Comparison of ENCODE assay signal across 8 cellular contexts in genomic region chr5:151278845-151279244, GRCh38. TPM values are rescaled to one million over a fixed set of nuclear protein-coding genes. Genes with fewer than 3 reads are reported as not detected.
"Had no signal": no experiment of that assay in that cellular context is flagged by ENCODE, and none has a peak within 500 bp of the region (broad histone marks: within the 10 kb centered on the region; RNA-seq: fewer than 3 reads in every experiment).

No MANE protein-coding gene starts in this region.

- DNase-seq: IMR-90, KBM-7 had no signal

- ATAC-seq: HepG2, K562 had no signal

- H3K27ac Mint-ChIP-seq: IgD-negative memory B cell had no signal

- H3K27ac ChIP-seq: HL-60 had no signal

- H3K4me3 ChIP-seq: K562 had no signal

- H3K4me3 Mint-ChIP-seq: IgD-negative memory B cell had no signal

- H3K9me3 Mint-ChIP-seq: IgD-negative memory B cell had no signal

RNA-seq across cellular contexts. Expression of gene SLC36A3, which starts 24.7 kb away (rescaled TPM):
- total RNA-seq: HepG2, HT-29, HT1080, IMR-90, K562 had no signal
- polyA plus RNA-seq: HepG2, IgD-negative memory B cell, IMR-90, K562 had no signal
